11 cellular contexts compared by ENCODE assay signal in the genomic region with DNA sequence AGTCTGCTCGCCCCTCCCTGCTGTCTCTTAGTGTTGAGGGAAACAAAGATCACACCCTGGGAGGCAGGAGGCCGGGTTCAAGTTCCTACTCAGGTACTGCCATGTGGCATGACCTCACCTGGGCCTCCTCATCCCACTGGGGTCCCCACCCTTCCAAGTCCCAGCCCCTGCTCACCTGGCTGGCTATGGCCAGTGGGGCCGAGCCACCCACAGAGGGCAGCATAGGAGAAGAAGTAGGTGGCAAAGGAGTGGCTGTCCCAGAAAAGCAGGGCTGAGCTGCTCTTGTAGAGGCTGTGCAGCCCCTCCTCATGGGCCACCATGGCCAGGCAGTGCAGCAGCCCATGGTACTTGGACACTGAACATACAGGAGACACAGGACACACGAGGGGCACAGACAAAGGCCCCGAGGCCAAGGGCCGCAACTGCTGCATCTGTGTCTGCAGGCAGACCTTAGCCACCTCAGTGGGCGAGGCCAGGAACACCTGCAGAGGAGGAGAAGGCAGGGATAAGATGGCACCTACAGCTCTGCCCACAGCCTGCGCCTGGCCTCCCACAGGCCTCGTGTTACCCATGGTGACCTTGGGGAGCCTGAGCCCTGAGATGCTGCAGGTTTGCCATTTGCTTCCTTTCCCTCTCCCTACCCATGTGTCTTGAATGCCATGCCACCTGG. TPM values are rescaled to one million over a fixed set of nuclear protein-coding genes. Genes with fewer than 3 reads are reported as not detected.
DNase-seq lines count a peak whose midpoint lies in the region; ATAC-seq and TF ChIP-seq lines count a peak whose summit lies in the region.
"Had no signal": no experiment of that assay in that cellular context is flagged by ENCODE, and none has a peak within 500 bp of the region (broad histone marks: within the 10 kb centered on the region; RNA-seq: fewer than 3 reads in every experiment).

No MANE protein-coding gene starts in this region.

- H3K79me2 ChIP-seq in DOHH2 (ENCODE audit: control insufficient read depth, low read length) = no peaks in the 10 kb centered on the region

- no peaks in the 10 kb centered on the region for H3K9me3 ChIP-seq in DOHH2 (ENCODE audit: control insufficient read depth, insufficient read depth, low read length)
- no peaks in the 10 kb centered on the region for H3K9me3 ChIP-seq in HEK293 (ENCODE audit: control insufficient read depth, insufficient read depth, low read depth, low read length)
- no peaks in the 10 kb centered on the region for H3K9me3 ChIP-seq in liver (ENCODE audit: control insufficient read depth in 4 of 4, low read length in 3 of 4)
- H3K9me3 ChIP-seq: heart right ventricle had no signal

- no peaks in the 10 kb centered on the region for H3K27me3 ChIP-seq in DOHH2 (ENCODE audit: control insufficient read depth, low read length)
- no peaks in the 10 kb centered on the region for H3K27me3 ChIP-seq in liver (ENCODE audit: control insufficient read depth in 4 of 4, insufficient read depth in 4 of 4, low read length in 3 of 4)
- H3K27me3 ChIP-seq: heart right ventricle had no signal

- POLR2A ChIA-PET in HEK293 (lab: Yijun Ruan, JAX) = no interaction called here

- TF ChIP-seq CTCF in DOHH2 (IDR thresholded peaks at IDR 0.05; ENCODE audit: low read depth, low read length, poor library complexity, severe bottlenecking) (peak; percentile 88), HEK293 (tag by site-specific recombination; IDR thresholded peaks at IDR 0.05) (0 out of 2 replicates have a peak, but pooled peaks have one; percentile 26), liver (IDR thresholded peaks at IDR 0.05; ENCODE audit: low read depth, low read length, missing input control) (peak; percentile 63)

- no peaks in the 10 kb centered on the region for H3F3A ChIP-seq in DOHH2 (ENCODE audit: control insufficient read depth, insufficient read depth)

- peak; percentile 9 for DNase-seq in T-helper 9 cell
- no peak for DNase-seq in stimulated activated CD4-positive, alpha-beta T cell treated with anti-CD3 and anti-CD28 coated beads, Interleukin-1b, Interleukin-23, amount 100 ng/mL, for 48 hours
- no peak for DNase-seq in OCI-M2 (lab: John Stamatoyannopoulos, UW; ENCODE audit: unreplicated experiment)
- DNase-seq: heart right ventricle, NCI-H1048 had no signal

- H3K4me2 ChIP-seq in DOHH2 (ENCODE audit: low read length) = peak overlapping the region; percentile 21; the same call in 1 of the 2 replicates

- H3K9ac ChIP-seq in liver (ENCODE audit: low read depth in 1 of 2, low read length in 2 of 2) = no peak overlapping the region

- peaks cover 51% of the 10 kb centered on the region for H3K4me1 ChIP-seq in DOHH2 (ENCODE audit: control insufficient read depth, low read length)
- H3K4me1 ChIP-seq in HEK293 (ENCODE audit: control insufficient read depth, insufficient read depth, low read length) = no peaks in the 10 kb centered on the region
- H3K4me1 ChIP-seq in liver (ENCODE audit: control insufficient read depth in 4 of 4, insufficient read depth in 4 of 4, low read length in 3 of 4) = peaks cover 0 to 6% (median 2%) of the 10 kb centered on the region in 4 donors
- H3K4me1 ChIP-seq: heart right ventricle had no signal

- no peak overlapping the region for H3K4me3 ChIP-seq in DOHH2 (ENCODE audit: low read length)
- no peak overlapping the region for H3K4me3 ChIP-seq in HEK293 (ENCODE audit: low read depth, low read length)
- no peak overlapping the region for H3K4me3 ChIP-seq in liver (ENCODE audit: low read depth in 1 of 3, low read length in 3 of 3)
- H3K4me3 ChIP-seq: heart right ventricle had no signal

- WGBS in liver = 81% methylated on average over 9 of the region's 9 CpGs

- CTCF ChIA-PET in HEK293 (lab: Yijun Ruan, JAX) = interaction anchor here (0.6 to 0.7 kb wide), 2 partner anchors 9 to 1314 kb away, joined by 3 read pairs; no protein-coding TSS in a partner anchor

- H3K36me3 ChIP-seq in DOHH2 (ENCODE audit: control insufficient read depth, low read length) = no peaks in the 10 kb centered on the region
- no peaks in the 10 kb centered on the region for H3K36me3 ChIP-seq in HEK293 (ENCODE audit: control insufficient read depth in 2 of 2, insufficient read depth in 1 of 2, low read length in 2 of 2)
- no peaks in the 10 kb centered on the region for H3K36me3 ChIP-seq in liver (ENCODE audit: control insufficient read depth in 4 of 4, insufficient read depth in 3 of 4, low read depth in 1 of 4, low read length in 3 of 4)
- H3K36me3 ChIP-seq: heart right ventricle had no signal

- H3K27ac ChIP-seq in DOHH2 (ENCODE audit: low read depth, low read length) (no peak overlapping the region), HEK293 (ENCODE audit: extremely low read depth, low read depth, low read length) (no peak overlapping the region), liver (ENCODE audit: low read depth in 1 of 2, low read length in 2 of 2) (no peak overlapping the region)
- H3K27ac ChIP-seq: heart right ventricle had no signal

- ATAC-seq in HG03039 (IDR thresholded peaks at IDR 0.05; ENCODE audit: unreplicated experiment) = no peak
- no peak for ATAC-seq in HG02970 (IDR thresholded peaks at IDR 0.05; ENCODE audit: low FRiP score, unreplicated experiment)

- H4K20me1 ChIP-seq in DOHH2 (ENCODE audit: control insufficient read depth, insufficient read depth, low read depth, low read length) = no peaks in the 10 kb centered on the region

- peak; percentile 92 to 97 for TF ChIP-seq RAD21 in liver (IDR thresholded peaks at IDR 0.05)

- H3K9me2 ChIP-seq in DOHH2 (replicated peaks; ENCODE audit: control insufficient read depth, low read length) = no peaks in the 10 kb centered on the region

TF ChIP-seq in HEK293, 187 proteins besides CTCF, POLR2A, EP300 and RAD21:
- TF ChIP-seq YY2 (tag by site-specific recombination; IDR thresholded peaks at IDR 0.05) (no peak), GLIS2 (tag by site-specific recombination; IDR thresholded peaks at IDR 0.05) (no peak)

TF ChIP-seq in liver, 16 proteins besides CTCF, POLR2A, EP300 and RAD21:
- TF ChIP-seq SP1 (IDR thresholded peaks at IDR 0.05) (no peak), FOXA2 (IDR thresholded peaks at IDR 0.05) (no peak), HNF4A (conservative IDR thresholded peaks at IDR 0.05) (no peak), JUND (IDR thresholded peaks at IDR 0.05) (no peak), EGR1 (IDR thresholded peaks at IDR 0.05; ENCODE audit: low read depth in 2 of 2) (no peak), YY1 (IDR thresholded peaks at IDR 0.05) (no peak), RXRA (IDR thresholded peaks at IDR 0.05) (no peak), FOXA1 (IDR thresholded peaks at IDR 0.05) (no peak), GABPA (IDR thresholded peaks at IDR 0.05 in 1 of 2, conservative IDR thresholded peaks at IDR 0.05 in 1 of 2) (no peak), NR2F2 (IDR thresholded peaks at IDR 0.05) (no peak), HNF4G (IDR thresholded peaks at IDR 0.05) (no peak), TAF1 (conservative IDR thresholded peaks at IDR 0.05) (no peak), REST (IDR thresholded peaks at IDR 0.05) (no peak)
- TF ChIP-seq, protein P1, sequence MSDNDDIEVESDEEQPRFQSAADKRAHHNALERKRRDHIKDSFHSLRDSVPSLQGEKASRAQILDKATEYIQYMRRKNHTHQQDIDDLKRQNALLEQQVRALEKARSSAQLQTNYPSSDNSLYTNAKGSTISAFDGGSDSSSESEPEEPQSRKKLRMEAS (IDR thresholded peaks at IDR 0.05) = no peak

RNA-seq across cellular contexts. Expression of gene MPEG1, which starts 50.6 kb away (rescaled TPM):
- 10 to 100 TPM; 21.1 to 27.2 TPM for total RNA-seq in liver
- polyA plus RNA-seq in liver = 10 to 100 TPM in 1 of 2 donors, 1 to 10 TPM in 1; 3.2 to 12.8 TPM
- total RNA-seq: renal cortical epithelial cell had no signal

Comparison
In these comparisons a context has a peak if more than half of its experiments do, and no peak if none do; other contexts are left out.
1. CTCF ChIP-seq: peak in every context shown above with its lines; median percentile 88 in DOHH2; 63 in liver; 26 in HEK293.